12 cellular contexts compared by ENCODE assay signal in genomic region chr13:45966715-45967114, GRCh38.
"Had no signal": no experiment of that assay in that cellular context is flagged by ENCODE, and none has a peak within 500 bp of the region (broad histone marks: within the 10 kb centered on the region; RNA-seq: fewer than 3 reads in every experiment).

No MANE protein-coding gene starts in this region.

- ATAC-seq: gastroesophageal sphincter, right lobe of liver had no signal

- H3K4me1 Mint-ChIP-seq: activated B cell treated with CpG ODN at 0.5 μM for 24 hours, neural progenitor cell had no signal

- H3K9me3 Mint-ChIP-seq: activated B cell treated with CpG ODN at 0.5 μM for 24 hours; naive B cell; neural progenitor cell; T-helper 2 cell treated with Interferon-gamma antibody and Interleukin-4, amounts not matched to agents 5 μg/mL and 100 μg/mL, for 36 hours had no signal

- H3K27ac Mint-ChIP-seq: activated B cell treated with CpG ODN at 0.5 μM for 24 hours; neural progenitor cell; T-helper 2 cell treated with Interferon-gamma antibody and Interleukin-4, amounts not matched to agents 5 μg/mL and 100 μg/mL, for 36 hours had no signal

- FAIRE-seq: colon, endometrium had no signal

- DNase-seq: activated B cell treated with CpG ODN at 0.5 μM for 24 hours; activated CD4-positive, alpha-beta T cell treated with anti-CD3 and anti-CD28 coated beads, Interleukin-2, amount 50 U/mL, for 1 hour; naive B cell; right lobe of liver; stimulated activated CD4-positive, alpha-beta T cell treated with anti-CD3 and anti-CD28 coated beads, Interleukin-4, amount 100 ng/mL, for 4 hours; stimulated activated CD8-positive, alpha-beta memory T cell treated with anti-CD3 and anti-CD28 coated beads, Interleukin-4, amount 100 ng/mL, for 48 hours; SW 1271 had no signal

- H3K27me3 Mint-ChIP-seq: activated B cell treated with CpG ODN at 0.5 μM for 24 hours, naive B cell had no signal

- H3K4me3 Mint-ChIP-seq: activated B cell treated with CpG ODN at 0.5 μM for 24 hours; naive B cell; neural progenitor cell; T-helper 2 cell treated with Interferon-gamma antibody and Interleukin-4, amounts not matched to agents 5 μg/mL and 100 μg/mL, for 36 hours had no signal
